In the genomic region with DNA sequence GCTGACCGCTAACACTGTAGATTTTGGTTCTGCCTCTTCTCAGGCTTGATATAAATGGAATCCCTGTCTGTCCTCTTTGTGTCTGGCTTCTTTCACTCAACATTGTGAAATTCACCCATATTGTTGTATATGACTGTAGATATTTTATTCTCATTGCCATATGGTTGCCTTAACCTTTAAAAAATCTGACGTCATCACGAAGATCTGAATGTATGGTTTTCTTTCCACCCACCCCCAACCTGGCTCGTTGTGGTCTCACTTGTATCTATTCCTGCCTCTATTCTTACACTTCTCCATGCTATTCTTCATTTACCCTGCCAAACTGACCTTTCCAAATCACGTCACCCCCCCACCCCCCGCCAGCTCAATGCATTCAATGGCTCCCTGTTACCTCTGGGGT, we compare ENCODE assay signal across 8 cellular contexts. TPM values are rescaled to one million over a fixed set of nuclear protein-coding genes. Genes with fewer than 3 reads are reported as not detected.
"Had no signal": no experiment of that assay in that cellular context is flagged by ENCODE, and none has a peak within 500 bp of the region (broad histone marks: within the 10 kb centered on the region; RNA-seq: fewer than 3 reads in every experiment).

No MANE protein-coding gene starts in this region.

- H3K27ac ChIP-seq: HL-60, KMS-11 had no signal

- DNase-seq: IMR-90, KBM-7, KG1 had no signal

- H3K9ac ChIP-seq: KMS-11 had no signal

- H3K4me2 ChIP-seq: KMS-11 had no signal

RNA-seq across cellular contexts. Expression of a gene that starts 21.9 kb away (rescaled TPM):
- total RNA-seq: HT-29, HT1080, IMR-90 had no signal
- polyA plus RNA-seq: IgD-negative memory B cell, IMR-90 had no signal

RNA-seq across cellular contexts. Expression of a gene that starts 23.8 kb away (rescaled TPM):
- total RNA-seq: HT-29, HT1080, IMR-90 had no signal
- polyA plus RNA-seq: IgD-negative memory B cell, IMR-90 had no signal
